Comparison of ENCODE assay signal across 1 cellular context in genomic region chr18:9474983-9475642, GRCh38.
A peak's percentile ranks its signal among the peaks of the same experiment; 100 is the strongest.
TF ChIP-seq lines count a peak whose summit lies in the region.

TSS of gene RALBP1 (plus strand) at chr18:9475513. CDS start at chr18:9513046, 37,533 bp downstream.

TF ChIP-seq in K562, 482 proteins besides CTCF, POLR2A, EP300 and RAD21 (continued from another document and continues in another):
- TF ChIP-seq, protein P1, sequence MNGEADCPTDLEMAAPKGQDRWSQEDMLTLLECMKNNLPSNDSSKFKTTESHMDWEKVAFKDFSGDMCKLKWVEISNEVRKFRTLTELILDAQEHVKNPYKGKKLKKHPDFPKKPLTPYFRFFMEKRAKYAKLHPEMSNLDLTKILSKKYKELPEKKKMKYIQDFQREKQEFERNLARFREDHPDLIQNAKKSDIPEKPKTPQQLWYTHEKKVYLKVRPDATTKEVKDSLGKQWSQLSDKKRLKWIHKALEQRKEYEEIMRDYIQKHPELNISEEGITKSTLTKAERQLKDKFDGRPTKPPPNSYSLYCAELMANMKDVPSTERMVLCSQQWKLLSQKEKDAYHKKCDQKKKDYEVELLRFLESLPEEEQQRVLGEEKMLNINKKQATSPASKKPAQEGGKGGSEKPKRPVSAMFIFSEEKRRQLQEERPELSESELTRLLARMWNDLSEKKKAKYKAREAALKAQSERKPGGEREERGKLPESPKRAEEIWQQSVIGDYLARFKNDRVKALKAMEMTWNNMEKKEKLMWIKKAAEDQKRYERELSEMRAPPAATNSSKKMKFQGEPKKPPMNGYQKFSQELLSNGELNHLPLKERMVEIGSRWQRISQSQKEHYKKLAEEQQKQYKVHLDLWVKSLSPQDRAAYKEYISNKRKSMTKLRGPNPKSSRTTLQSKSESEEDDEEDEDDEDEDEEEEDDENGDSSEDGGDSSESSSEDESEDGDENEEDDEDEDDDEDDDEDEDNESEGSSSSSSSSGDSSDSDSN (IDR thresholded peaks at IDR 0.05; ENCODE audit: borderline replicate concordance in 1 of 2, low read depth in 2 of 2, low read length in 2 of 2) = peak in 1 of 2 experiments; percentile 69; a peak in 1 of 4 replicates
- TF ChIP-seq RBBP5 (IDR thresholded peaks at IDR 0.05; ENCODE audit: borderline replicate concordance, insufficient read depth, low read length, poor library complexity, severe bottlenecking) (peak; percentile 98), FOXM1 (IDR thresholded peaks at IDR 0.05; ENCODE audit: low read depth) (no peak), FOXM1 (CRISPR knock-in tag; IDR thresholded peaks at IDR 0.05; ENCODE audit: low read depth) (0 out of 2 replicates have a peak, but pooled peaks have one; percentile 40), ZNF830 (CRISPR knock-in tag; IDR thresholded peaks at IDR 0.05) (no peak), SLC30A9 (CRISPR knock-in tag; IDR thresholded peaks at IDR 0.05) (no peak), ZFP1 (CRISPR knock-in tag; IDR thresholded peaks at IDR 0.05) (peak; percentile 52; the same call in 1 of the 2 replicates), SREBF2 (CRISPR knock-in tag; IDR thresholded peaks at IDR 0.05) (no peak), NR4A1 (CRISPR knock-in tag; IDR thresholded peaks at IDR 0.05) (0 out of 2 replicates have a peak, but pooled peaks have one; percentile 58), NR4A1 (tag; IDR thresholded peaks at IDR 0.05) (no peak), E2F8 (IDR thresholded peaks at IDR 0.05; ENCODE audit: low read depth, partially characterized antibody) (peak; percentile 58), DIDO1 (tag; IDR thresholded peaks at IDR 0.05; ENCODE audit: low read depth) (peak; percentile 26; the same call in 1 of the 2 replicates), ZNF140 (CRISPR knock-in tag; IDR thresholded peaks at IDR 0.05) (no peak), ZNF445 (CRISPR knock-in tag; IDR thresholded peaks at IDR 0.05; ENCODE audit: low read depth) (peak; percentile 78; the same call in 1 of the 2 replicates), ZKSCAN8 (CRISPR knock-in tag; IDR thresholded peaks at IDR 0.05) (no peak; the same call in 1 of the 2 replicates), PRDM10 (IDR thresholded peaks at IDR 0.05; ENCODE audit: partially characterized antibody) (no peak), SMAD1 (IDR thresholded peaks at IDR 0.05; ENCODE audit: low read depth, low read length, partially characterized antibody) (peak; percentile 80), ZNF561 (CRISPR knock-in tag; conservative IDR thresholded peaks at IDR 0.05) (0 out of 2 replicates have a peak, but pooled peaks have one; percentile 33), FOXJ3 (CRISPR knock-in tag; IDR thresholded peaks at IDR 0.05) (no peak), GMEB1 (CRISPR knock-in tag; IDR thresholded peaks at IDR 0.05) (peak; percentile 86), NR2F6 (CRISPR knock-in tag; IDR thresholded peaks at IDR 0.05) (0 out of 2 replicates have a peak, but pooled peaks have one; percentile 38), ARNT (IDR thresholded peaks at IDR 0.05) (no peak), CREB3 (tag; conservative IDR thresholded peaks at IDR 0.05; ENCODE audit: low read depth) (no peak; the same call in 1 of the 2 replicates)
- TF ChIP-seq, protein P2, sequence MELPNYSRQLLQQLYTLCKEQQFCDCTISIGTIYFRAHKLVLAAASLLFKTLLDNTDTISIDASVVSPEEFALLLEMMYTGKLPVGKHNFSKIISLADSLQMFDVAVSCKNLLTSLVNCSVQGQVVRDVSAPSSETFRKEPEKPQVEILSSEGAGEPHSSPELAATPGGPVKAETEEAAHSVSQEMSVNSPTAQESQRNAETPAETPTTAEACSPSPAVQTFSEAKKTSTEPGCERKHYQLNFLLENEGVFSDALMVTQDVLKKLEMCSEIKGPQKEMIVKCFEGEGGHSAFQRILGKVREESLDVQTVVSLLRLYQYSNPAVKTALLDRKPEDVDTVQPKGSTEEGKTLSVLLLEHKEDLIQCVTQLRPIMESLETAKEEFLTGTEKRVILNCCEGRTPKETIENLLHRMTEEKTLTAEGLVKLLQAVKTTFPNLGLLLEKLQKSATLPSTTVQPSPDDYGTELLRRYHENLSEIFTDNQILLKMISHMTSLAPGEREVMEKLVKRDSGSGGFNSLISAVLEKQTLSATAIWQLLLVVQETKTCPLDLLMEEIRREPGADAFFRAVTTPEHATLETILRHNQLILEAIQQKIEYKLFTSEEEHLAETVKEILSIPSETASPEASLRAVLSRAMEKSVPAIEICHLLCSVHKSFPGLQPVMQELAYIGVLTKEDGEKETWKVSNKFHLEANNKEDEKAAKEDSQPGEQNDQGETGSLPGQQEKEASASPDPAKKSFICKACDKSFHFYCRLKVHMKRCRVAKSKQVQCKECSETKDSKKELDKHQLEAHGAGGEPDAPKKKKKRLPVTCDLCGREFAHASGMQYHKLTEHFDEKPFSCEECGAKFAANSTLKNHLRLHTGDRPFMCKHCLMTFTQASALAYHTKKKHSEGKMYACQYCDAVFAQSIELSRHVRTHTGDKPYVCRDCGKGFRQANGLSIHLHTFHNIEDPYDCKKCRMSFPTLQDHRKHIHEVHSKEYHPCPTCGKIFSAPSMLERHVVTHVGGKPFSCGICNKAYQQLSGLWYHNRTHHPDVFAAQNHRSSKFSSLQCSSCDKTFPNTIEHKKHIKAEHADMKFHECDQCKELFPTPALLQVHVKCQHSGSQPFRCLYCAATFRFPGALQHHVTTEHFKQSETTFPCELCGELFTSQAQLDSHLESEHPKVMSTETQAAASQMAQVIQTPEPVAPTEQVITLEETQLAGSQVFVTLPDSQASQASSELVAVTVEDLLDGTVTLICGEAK (IDR thresholded peaks at IDR 0.05) = peak; percentile 59; the same call in 1 of the 2 replicates
- TF ChIP-seq, protein P2 (CRISPR knock-in tag; IDR thresholded peaks at IDR 0.05) = no peak
- TF ChIP-seq, protein P3, sequence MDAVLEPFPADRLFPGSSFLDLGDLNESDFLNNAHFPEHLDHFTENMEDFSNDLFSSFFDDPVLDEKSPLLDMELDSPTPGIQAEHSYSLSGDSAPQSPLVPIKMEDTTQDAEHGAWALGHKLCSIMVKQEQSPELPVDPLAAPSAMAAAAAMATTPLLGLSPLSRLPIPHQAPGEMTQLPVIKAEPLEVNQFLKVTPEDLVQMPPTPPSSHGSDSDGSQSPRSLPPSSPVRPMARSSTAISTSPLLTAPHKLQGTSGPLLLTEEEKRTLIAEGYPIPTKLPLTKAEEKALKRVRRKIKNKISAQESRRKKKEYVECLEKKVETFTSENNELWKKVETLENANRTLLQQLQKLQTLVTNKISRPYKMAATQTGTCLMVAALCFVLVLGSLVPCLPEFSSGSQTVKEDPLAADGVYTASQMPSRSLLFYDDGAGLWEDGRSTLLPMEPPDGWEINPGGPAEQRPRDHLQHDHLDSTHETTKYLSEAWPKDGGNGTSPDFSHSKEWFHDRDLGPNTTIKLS (IDR thresholded peaks at IDR 0.05; ENCODE audit: borderline replicate concordance, low read depth) = peak; percentile 97
- TF ChIP-seq, protein P4, sequence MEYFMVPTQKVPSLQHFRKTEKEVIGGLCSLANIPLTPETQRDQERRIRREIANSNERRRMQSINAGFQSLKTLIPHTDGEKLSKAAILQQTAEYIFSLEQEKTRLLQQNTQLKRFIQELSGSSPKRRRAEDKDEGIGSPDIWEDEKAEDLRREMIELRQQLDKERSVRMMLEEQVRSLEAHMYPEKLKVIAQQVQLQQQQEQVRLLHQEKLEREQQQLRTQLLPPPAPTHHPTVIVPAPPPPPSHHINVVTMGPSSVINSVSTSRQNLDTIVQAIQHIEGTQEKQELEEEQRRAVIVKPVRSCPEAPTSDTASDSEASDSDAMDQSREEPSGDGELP (CRISPR knock-in tag; IDR thresholded peaks at IDR 0.05; ENCODE audit: borderline replicate concordance) = peak; percentile 86
